In genomic region chr14:22390824-22391461, GRCh38 we compare ENCODE assay signal across 10 cellular contexts.
DNase-seq lines count a peak whose midpoint lies in the region; ATAC-seq, FAIRE-seq and TF ChIP-seq lines count a peak whose summit lies in the region.
"Had no signal": no experiment of that assay in that cellular context is flagged by ENCODE, and none has a peak within 500 bp of the region (broad histone marks: within the 10 kb centered on the region; RNA-seq: fewer than 3 reads in every experiment).

No MANE protein-coding gene starts in this region.

- H3K9me3 ChIP-seq in OCI-LY7 (ENCODE audit: low read length) (no peaks in the 10 kb centered on the region), mucosa of rectum (ENCODE audit: control insufficient read depth in 2 of 2, low read length in 2 of 2) (no peaks in the 10 kb centered on the region), SK-N-SH (no peaks in the 10 kb centered on the region)

- DNase-seq in OCI-LY7 (ENCODE audit: low spot score) (no peak), HTR-8/SVneo (ENCODE audit: insufficient read length, low spot score) (no peak), NCI-H1436 treated with DMSO at 0.1 percent for 48 hours (lab: John Stamatoyannopoulos, UW) (no peak), SK-N-SH (no peak)
- DNase-seq in stimulated activated CD4-positive, alpha-beta T cell treated with anti-CD3 and anti-CD28 coated beads, Interleukin-4, amount 100 ng/mL, for 24 hours, result no peak

- H3K9me2 ChIP-seq in OCI-LY7 (ENCODE audit: insufficient read depth, low read length), result no peaks in the 10 kb centered on the region
- no peaks in the 10 kb centered on the region for H3K9me2 ChIP-seq in SK-N-SH

- H3K79me2 ChIP-seq in OCI-LY7 (ENCODE audit: insufficient read depth, low read depth, low read length) (no peaks in the 10 kb centered on the region), SK-N-SH (ENCODE audit: insufficient read depth) (no peaks in the 10 kb centered on the region)

- H3K36me3 ChIP-seq in OCI-LY7 (ENCODE audit: insufficient read depth, low read length), result no peaks in the 10 kb centered on the region
- H3K36me3 ChIP-seq in mucosa of rectum (ENCODE audit: control insufficient read depth in 2 of 2, insufficient read depth in 2 of 2, low read length in 2 of 2), result no peaks in the 10 kb centered on the region
- no peaks in the 10 kb centered on the region for H3K36me3 ChIP-seq in SK-N-SH (replicated peaks in 1 of 2; ENCODE audit: control insufficient read depth in 1 of 2, insufficient read depth in 2 of 2, low read length in 1 of 2)

- H3K4me1 ChIP-seq in OCI-LY7 (ENCODE audit: insufficient read depth, low read length, poor library complexity, severe bottlenecking) (peaks cover 81% of the 10 kb centered on the region), mucosa of rectum (ENCODE audit: control insufficient read depth in 2 of 2, insufficient read depth in 2 of 2, low read length in 2 of 2) (peaks cover 6 to 15% of the 10 kb centered on the region in 2 donors), SK-N-SH (ENCODE audit: control insufficient read depth in 1 of 2, insufficient read depth in 2 of 2, low read depth in 1 of 2, low read length in 1 of 2) (no peaks in the 10 kb centered on the region; a peak in 2 of 4 replicates)

- no peak for FAIRE-seq in HTR-8/SVneo (lab: Jason Lieb, UNC)
- FAIRE-seq: islet of Langerhans had no signal

- H3K27me3 ChIP-seq in mucosa of rectum (ENCODE audit: control insufficient read depth in 2 of 2, insufficient read depth in 2 of 2, low read length in 2 of 2) (no peaks in the 10 kb centered on the region), SK-N-SH (ENCODE audit: insufficient read depth) (peaks cover 65% of the 10 kb centered on the region)

- TF ChIP-seq CTCF in OCI-LY7 (conservative IDR thresholded peaks at IDR 0.05; ENCODE audit: low read length), result no peak
- no peak for TF ChIP-seq CTCF in SK-N-SH (IDR thresholded peaks at IDR 0.05)

- H3K9ac ChIP-seq in mucosa of rectum (ENCODE audit: low read depth in 1 of 2, low read length in 2 of 2), result no peak overlapping the region
- no peak overlapping the region for H3K9ac ChIP-seq in SK-N-SH

- 26% methylated on average over 4 of the region's 4 CpGs for WGBS in SK-N-SH (ENCODE audit: low lambda C conversion rate)

- no peak overlapping the region for H3K4me3 ChIP-seq in OCI-LY7 (ENCODE audit: low read depth, low read length, poor library complexity, severe bottlenecking)
- H3K4me3 ChIP-seq in mucosa of rectum (ENCODE audit: low read length in 2 of 2), result no peak overlapping the region
- H3K4me3 ChIP-seq in SK-N-SH (ENCODE audit: low read depth in 2 of 2, low read length in 1 of 2), result no peak overlapping the region

- ATAC-seq in GM18511 (IDR thresholded peaks at IDR 0.05; ENCODE audit: unreplicated experiment) (peak; percentile 62), HG02763 (IDR thresholded peaks at IDR 0.05; ENCODE audit: unreplicated experiment) (peak; percentile 40)

- intact Hi-C loops in OCI-LY7 (cut with micrococcal nuclease; ENCODE audit: unreplicated experiment), result loop anchor here (1.0 to 5.0 kb wide), 3 partner anchors 179 to 481 kb away; partner anchors contain the start of gene LRP10

- POLR2A ChIA-PET in OCI-LY7 (lab: Charles Lee), result interaction anchor here (0.8 to 5.9 kb wide), 19 partner anchors 10 to 179 kb away, joined by 3 to 55 read pairs (median 5); no protein-coding TSS in a partner anchor
- POLR2A ChIA-PET in SK-N-SH (lab: Yijun Ruan, JAX), result no interaction called here

- BruUV-seq in OCI-LY7 (replicated peaks; lab: Mats Ljungman, UMichigan), result no TSS peak

- H4K20me1 ChIP-seq in OCI-LY7 (ENCODE audit: insufficient read depth, low read length), result no peaks in the 10 kb centered on the region
- no peaks in the 10 kb centered on the region for H4K20me1 ChIP-seq in SK-N-SH (ENCODE audit: insufficient read depth)

- no peak for TF ChIP-seq RAD21 in SK-N-SH (IDR thresholded peaks at IDR 0.05; ENCODE audit: low read length)

- no peak for TF ChIP-seq EP300 in SK-N-SH (IDR thresholded peaks at IDR 0.05; ENCODE audit: borderline replicate concordance in 1 of 2, low read depth in 1 of 2, low read length in 1 of 2)

- peak overlapping the region; percentile 29 for H3K27ac ChIP-seq in OCI-LY7 (ENCODE audit: low read depth, low read length, poor library complexity, severe bottlenecking)
- H3K27ac ChIP-seq in mucosa of rectum (ENCODE audit: low read depth in 2 of 2, low read length in 2 of 2), result peak overlapping the region; percentile 45 to 50
- no peak overlapping the region for H3K27ac ChIP-seq in SK-N-SH (ENCODE audit: low read depth in 2 of 2, low read length in 1 of 2)
- H3K27ac ChIP-seq: C4-2B had no signal

- H3K4me2 ChIP-seq in OCI-LY7 (ENCODE audit: low read length), result peak overlapping the region; percentile 24
- no peak overlapping the region for H3K4me2 ChIP-seq in SK-N-SH

- CTCF ChIA-PET in OCI-LY7 (lab: Charles Lee; ENCODE audit: unreplicated experiment), result interaction anchor here (0.9 to 5.0 kb wide), 15 partner anchors 28 to 179 kb away, joined by 3 to 80 read pairs (median 4); no protein-coding TSS in a partner anchor
- CTCF ChIA-PET in SK-N-SH (lab: Yijun Ruan, JAX), result interaction anchor here (0.7 to 3.8 kb wide), 9 partner anchors 14 to 481 kb away, joined by 3 to 19 read pairs (median 3); no protein-coding TSS in a partner anchor

- H2AFZ ChIP-seq in OCI-LY7 (ENCODE audit: low read length), result peak overlapping the region; percentile 73
- H2AFZ ChIP-seq in SK-N-SH (ENCODE audit: low read depth), result no peak overlapping the region

- H3F3A ChIP-seq in SK-N-SH (replicated peaks; ENCODE audit: insufficient read depth), result no peaks in the 10 kb centered on the region

TF ChIP-seq in SK-N-SH, 30 proteins besides CTCF, POLR2A, EP300 and RAD21:
- no peak for TF ChIP-seq MEF2A (IDR thresholded peaks at IDR 0.05; ENCODE audit: borderline replicate concordance, low read depth)
- no peak for TF ChIP-seq RXRA (IDR thresholded peaks at IDR 0.05; ENCODE audit: borderline replicate concordance, low read depth)
- TF ChIP-seq USF2 (IDR thresholded peaks at IDR 0.05; ENCODE audit: borderline replicate concordance, low read depth, low read length), result no peak
- TF ChIP-seq FOXJ3 (CRISPR knock-in tag; IDR thresholded peaks at IDR 0.05), result no peak
- TF ChIP-seq ELF1 (IDR thresholded peaks at IDR 0.05), result no peak
- TF ChIP-seq MXI1 (IDR thresholded peaks at IDR 0.05; ENCODE audit: low read depth, low read length), result no peak
- no peak for TF ChIP-seq PBX3 (IDR thresholded peaks at IDR 0.05)
TF ChIP-seq in SK-N-SH: peak in this region for 0.

Comparison
In these comparisons a context has a peak if more than half of its experiments do, and no peak if none do; other contexts are left out.
1. H3K27ac ChIP-seq: peak in OCI-LY7 (single experiment) and mucosa of rectum (2 of 2); none in SK-N-SH (0 of 2).